In the genomic region with DNA sequence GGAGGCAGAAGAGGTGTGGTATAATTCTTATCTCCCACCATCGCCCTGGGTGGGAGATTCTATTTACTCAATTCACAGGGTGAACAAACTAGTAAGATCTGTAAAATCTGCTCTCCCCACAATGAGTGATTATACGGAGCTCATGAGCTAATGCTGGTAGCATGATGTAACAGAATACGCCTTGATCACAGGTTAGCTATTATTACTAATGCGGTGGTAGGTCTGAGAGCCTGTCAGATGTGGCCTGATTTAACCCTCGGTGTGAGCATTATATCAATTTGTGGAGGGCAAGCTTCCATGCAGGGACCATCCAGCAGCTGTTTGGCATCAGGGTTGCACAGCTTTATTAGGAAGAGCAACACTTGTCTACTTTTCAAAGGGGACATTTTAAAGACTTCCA, we compare ENCODE assay signal across 1 cellular context.
TF ChIP-seq lines count a peak whose summit lies in the region.

No MANE protein-coding gene starts in this region.

TF ChIP-seq in HEK293, 187 proteins besides CTCF, POLR2A, EP300 and RAD21 (continued from another document):
- TF ChIP-seq ZIC2 (tag by site-specific recombination; IDR thresholded peaks at IDR 0.05) (peak; percentile 26; the same call in 1 of the 2 replicates), ZNF335 (tag by site-specific recombination; conservative IDR thresholded peaks at IDR 0.05) (peak; percentile 49; the same call in 1 of the 2 replicates), ZNF169 (tag by site-specific recombination; IDR thresholded peaks at IDR 0.05) (no peak), ZNF366 (tag by site-specific recombination; conservative IDR thresholded peaks at IDR 0.05) (peak; percentile 21; the same call in 1 of the 2 replicates), ZNF776 (tag by site-specific recombination; IDR thresholded peaks at IDR 0.05; ENCODE audit: borderline replicate concordance) (no peak), ZBTB17 (tag by site-specific recombination; IDR thresholded peaks at IDR 0.05) (peak; percentile 34; the same call in 1 of the 2 replicates), ZNF433 (tag by site-specific recombination; IDR thresholded peaks at IDR 0.05; ENCODE audit: low read depth) (no peak), REPIN1 (tag by site-specific recombination; IDR thresholded peaks at IDR 0.05; ENCODE audit: low read depth) (no peak), ZBTB21 (tag by site-specific recombination; IDR thresholded peaks at IDR 0.05) (peak; percentile 42; the same call in 1 of the 2 replicates), SCRT2 (tag by site-specific recombination; IDR thresholded peaks at IDR 0.05) (peak; percentile 23; the same call in 1 of the 2 replicates), ZNF155 (tag by site-specific recombination; IDR thresholded peaks at IDR 0.05) (no peak), GLIS1 (tag by site-specific recombination; IDR thresholded peaks at IDR 0.05) (peak; percentile 89), ZNF350 (tag by site-specific recombination; IDR thresholded peaks at IDR 0.05) (no peak)
- TF ChIP-seq, protein P1, sequence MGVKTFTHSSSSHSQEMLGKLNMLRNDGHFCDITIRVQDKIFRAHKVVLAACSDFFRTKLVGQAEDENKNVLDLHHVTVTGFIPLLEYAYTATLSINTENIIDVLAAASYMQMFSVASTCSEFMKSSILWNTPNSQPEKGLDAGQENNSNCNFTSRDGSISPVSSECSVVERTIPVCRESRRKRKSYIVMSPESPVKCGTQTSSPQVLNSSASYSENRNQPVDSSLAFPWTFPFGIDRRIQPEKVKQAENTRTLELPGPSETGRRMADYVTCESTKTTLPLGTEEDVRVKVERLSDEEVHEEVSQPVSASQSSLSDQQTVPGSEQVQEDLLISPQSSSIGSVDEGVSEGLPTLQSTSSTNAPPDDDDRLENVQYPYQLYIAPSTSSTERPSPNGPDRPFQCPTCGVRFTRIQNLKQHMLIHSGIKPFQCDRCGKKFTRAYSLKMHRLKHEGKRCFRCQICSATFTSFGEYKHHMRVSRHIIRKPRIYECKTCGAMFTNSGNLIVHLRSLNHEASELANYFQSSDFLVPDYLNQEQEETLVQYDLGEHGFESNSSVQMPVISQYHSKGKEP (tag by site-specific recombination; IDR thresholded peaks at IDR 0.05): no peak
